14 cellular contexts compared by ENCODE assay signal in the genomic region with DNA sequence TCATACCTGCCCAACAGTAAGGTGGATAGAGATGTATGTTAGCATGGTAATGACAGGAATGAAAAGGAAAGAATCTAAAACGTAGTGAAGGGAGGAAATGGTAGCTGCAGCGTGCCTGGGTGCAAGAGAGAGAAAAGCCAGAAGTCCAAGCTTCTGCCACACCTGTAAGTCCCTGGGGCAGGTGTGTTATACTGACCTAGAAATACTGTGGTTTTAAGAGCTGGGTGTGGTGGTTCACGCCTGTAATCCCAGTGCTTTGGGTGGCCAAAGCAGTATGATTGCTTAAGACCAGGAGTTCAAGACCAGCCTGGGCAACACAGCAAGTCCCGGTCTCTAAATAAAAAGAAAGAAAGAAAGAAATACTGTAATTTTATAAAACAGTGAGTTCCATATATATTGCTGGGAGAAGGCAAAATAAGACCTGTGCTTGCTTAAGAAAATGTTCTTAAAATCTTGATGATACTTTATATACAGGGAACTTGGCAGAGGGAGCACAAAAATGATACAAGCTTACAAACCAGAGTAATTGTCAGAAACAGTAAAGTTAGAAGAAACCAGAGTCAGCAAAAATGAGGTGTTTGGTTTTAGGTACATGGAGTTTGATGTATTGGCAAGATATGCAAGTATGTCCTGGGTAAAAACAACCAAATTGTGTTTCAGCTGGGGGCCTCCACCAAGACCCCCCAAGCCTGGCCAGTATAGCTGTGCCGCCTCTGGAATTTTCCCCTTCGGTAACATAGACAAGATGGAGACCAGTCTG. TPM values are rescaled to one million over a fixed set of nuclear protein-coding genes. Genes with fewer than 3 reads are reported as not detected.
DNase-seq lines count a peak whose midpoint lies in the region; ATAC-seq, FAIRE-seq and TF ChIP-seq lines count a peak whose summit lies in the region.
"Had no signal": no experiment of that assay in that cellular context is flagged by ENCODE, and none has a peak within 500 bp of the region (broad histone marks: within the 10 kb centered on the region; RNA-seq: fewer than 3 reads in every experiment).

No MANE protein-coding gene starts in this region.

- no peak overlapping the region for H2AFZ ChIP-seq in K562 (ENCODE audit: low read depth, low read length)
- H2AFZ ChIP-seq: GM23338 had no signal

- in situ Hi-C loops in K562 (cut with MboI) = no loop called here

- H3K9ac ChIP-seq in K562 (ENCODE audit: insufficient read depth in 1 of 2, low read depth in 2 of 2, low read length in 2 of 2) = no peak overlapping the region

- intact Hi-C loops in CD8-positive, alpha-beta T cell (cut with DNase I, micrococcal nuclease) = loop anchor here (5.0 to 10.0 kb wide), 3 partner anchors 160 to 528 kb away; no protein-coding TSS in a partner anchor
- intact Hi-C loops in K562 (cut with micrococcal nuclease) (no loop called here), lower leg skin (cut with DNase I; ENCODE audit: low total_unique reads) (loop anchor here (5.0 kb wide), 1 partner anchor 160 kb away; no protein-coding TSS in a partner anchor)

- TF ChIP-seq CTCF in A549 (IDR thresholded peaks at IDR 0.05) = no peak
- no peak for TF ChIP-seq CTCF in CD8-positive, alpha-beta T cell (IDR thresholded peaks at IDR 0.05)
- TF ChIP-seq CTCF in K562 (IDR thresholded peaks at IDR 0.05 in 2 of 3, conservative IDR thresholded peaks at IDR 0.05 in 1 of 3; ENCODE audit: insufficient read depth in 2 of 3, low read depth in 1 of 3, low read length in 3 of 3) = no peak
- TF ChIP-seq CTCF in neutrophil (IDR thresholded peaks at IDR 0.05) = no peak
- no peak for TF ChIP-seq CTCF in lower leg skin (IDR thresholded peaks at IDR 0.05)

- DNase-seq in A549 (ENCODE audit: low read depth in 1 of 2, low spot score in 1 of 2) (no peak), K562 (ENCODE audit: extremely low read depth in 1 of 4, low spot score in 3 of 4) (no peak), lower leg skin (ENCODE audit: low spot score in 2 of 2) (no peak)
- no peak for DNase-seq in CD8-positive, alpha-beta T cell
- DNase-seq: BE2C, H7 had no signal

- H3K9me3 Mint-ChIP-seq in CD8-positive, alpha-beta T cell = no peaks in the 10 kb centered on the region
- H3K9me3 Mint-ChIP-seq: GM23338 had no signal

- H3K4me1 ChIP-seq in A549 (no peaks in the 10 kb centered on the region), K562 (replicated peaks in 1 of 2; ENCODE audit: control insufficient read depth in 2 of 2, insufficient read depth in 2 of 2, low read length in 2 of 2) (peaks cover 3 to 26% of the 10 kb centered on the region in 2 experiments; a peak in 4 of 5 replicates), neutrophil (ENCODE audit: control insufficient read depth in 1 of 2, insufficient read depth in 1 of 2, low read depth in 1 of 2, low read length in 1 of 2) (peaks cover 0 to 3% of the 10 kb centered on the region in 2 experiments)
- no peaks in the 10 kb centered on the region for H3K4me1 ChIP-seq in CD8-positive, alpha-beta T cell (ENCODE audit: insufficient read depth, low read length)
- H3K4me1 ChIP-seq: BE2C had no signal

- H3K36me3 ChIP-seq in CD8-positive, alpha-beta T cell (ENCODE audit: insufficient read depth, low read length) = peaks cover 20% of the 10 kb centered on the region
- H3K36me3 ChIP-seq in K562 (ENCODE audit: control insufficient read depth, insufficient read depth, low read length) (peaks cover 42% of the 10 kb centered on the region; the same call in 2 of the 3 replicates), neutrophil (peaks cover 77% of the 10 kb centered on the region)
- H3K36me3 ChIP-seq: BE2C had no signal

- H3K4me2 ChIP-seq in A549 (no peak overlapping the region), K562 (ENCODE audit: insufficient read depth, low read length) (no peak overlapping the region)
- H3K4me2 ChIP-seq: GM23338 had no signal

- CTCF ChIA-PET in A549 (lab: Yijun Ruan, JAX) (interaction anchor here (0.6 to 15.6 kb wide), 18 partner anchors 8 to 575 kb away, joined by 3 to 293 read pairs (median 10); partner anchors contain the start of genes ALOX12 and TEKT1), K562 (lab: Yijun Ruan, JAX; ENCODE audit: low intra/inter-chr PET ratio) (interaction anchor here (1.3 to 2.9 kb wide), 4 partner anchors 89 to 336 kb away, joined by 4 to 15 read pairs (median 6); no protein-coding TSS in a partner anchor)
- CTCF ChIA-PET in CD8-positive, alpha-beta T cell (lab: Charles Lee) = interaction anchor here (0.9 to 9.3 kb wide), 7 partner anchors 13 to 159 kb away, joined by 3 to 170 read pairs (median 13); partner anchors contain the start of gene BCL6B

- 92% methylated on average over 6 of the region's 6 CpGs for WGBS in A549 (ENCODE audit: missing lambda C conversion rate)
- 80% methylated on average over 5 of the region's 6 CpGs for WGBS in K562 (ENCODE audit: insufficient coverage, low coverage, missing lambda C conversion rate)
- WGBS in lower leg skin, 2 donors = 85 to 87% methylated on average over 6 of the region's 6 CpGs

- H3K4me3 ChIP-seq in A549 (no peak overlapping the region), K562 (no peak overlapping the region), neutrophil (ENCODE audit: low read depth in 1 of 2, low read length in 1 of 2) (no peak overlapping the region), lower leg skin (ENCODE audit: low read depth, poor library complexity, severe bottlenecking) (no peak overlapping the region)
- H3K4me3 ChIP-seq in CD8-positive, alpha-beta T cell (ENCODE audit: low read depth, low read length) = no peak overlapping the region
- H3K4me3 ChIP-seq: GM23338 had no signal

- H3K4me3 Mint-ChIP-seq in CD8-positive, alpha-beta T cell = no peak overlapping the region
- H3K4me3 Mint-ChIP-seq: GM23338 had no signal

- no peaks in the 10 kb centered on the region for H4K20me1 ChIP-seq in K562 (replicated peaks; ENCODE audit: control insufficient read depth, insufficient read depth, low read length)

- H3K27ac Mint-ChIP-seq in CD8-positive, alpha-beta T cell = peak overlapping the region; percentile 22
- H3K27ac Mint-ChIP-seq: GM23338 had no signal

- H3K27ac ChIP-seq in A549 (no peak overlapping the region), K562 (ENCODE audit: extremely low read depth, low read depth, low read length) (no peak overlapping the region), neutrophil (peak overlapping the region; percentile 1)
- no peak overlapping the region for H3K27ac ChIP-seq in CD8-positive, alpha-beta T cell (ENCODE audit: low read depth, low read length)
- H3K27ac ChIP-seq: C4-2B had no signal

- no peaks in the 10 kb centered on the region for H3K27me3 ChIP-seq in CD8-positive, alpha-beta T cell (ENCODE audit: insufficient read depth, low read length)
- no peaks in the 10 kb centered on the region for H3K27me3 ChIP-seq in K562 (ENCODE audit: control insufficient read depth in 2 of 2, insufficient read depth in 2 of 2, low read length in 2 of 2)
- no peaks in the 10 kb centered on the region for H3K27me3 ChIP-seq in neutrophil
- H3K27me3 ChIP-seq: BE2C had no signal

- H3K27me3 Mint-ChIP-seq in CD8-positive, alpha-beta T cell (ENCODE audit: low read depth) = no peaks in the 10 kb centered on the region

- TF ChIP-seq EP300 in A549 (IDR thresholded peaks at IDR 0.05) (no peak), K562 (IDR thresholded peaks at IDR 0.05; ENCODE audit: low read length) (no peak)

- peaks cover 17% of the 10 kb centered on the region for H3K4me1 Mint-ChIP-seq in CD8-positive, alpha-beta T cell (ENCODE audit: low read depth)
- H3K4me1 Mint-ChIP-seq: GM23338 had no signal

- no peaks in the 10 kb centered on the region for H3K9me1 ChIP-seq in K562 (ENCODE audit: control insufficient read depth, insufficient read depth, low read length)

- TF ChIP-seq RAD21 in A549 (conservative IDR thresholded peaks at IDR 0.05 in 1 of 2, IDR thresholded peaks at IDR 0.05 in 1 of 2) (no peak), K562 (CRISPR knock-in tag; conservative IDR thresholded peaks at IDR 0.05 in 1 of 2, IDR thresholded peaks at IDR 0.05 in 1 of 2) (no peak)

- POLR2A ChIA-PET in A549 (lab: Yijun Ruan, JAX) (no interaction called here), K562 (lab: Yijun Ruan, JAX) (interaction anchor here (0.6 to 1.8 kb wide), 3 partner anchors 8 to 92 kb away, joined by 3 to 6 read pairs (median 3); no protein-coding TSS in a partner anchor)
- POLR2A ChIA-PET in CD8-positive, alpha-beta T cell (lab: Charles Lee) = no interaction called here

- peak; percentile 46 for FAIRE-seq in A549 (lab: Jason Lieb, UNC)
- no peak for FAIRE-seq in K562 (lab: Jason Lieb, UNC)
- FAIRE-seq: A204.1, GM18507 had no signal

- TF ChIP-seq POLR2A in A549 (IDR thresholded peaks at IDR 0.05; ENCODE audit: low read length) (no peak), K562 (conservative IDR thresholded peaks at IDR 0.05) (no peak), lower leg skin (IDR thresholded peaks at IDR 0.05) (no peak)

- BruUV-seq in K562 (replicated peaks; lab: Mats Ljungman, UMichigan) = no TSS peak

- H3K36me3 Mint-ChIP-seq in CD8-positive, alpha-beta T cell = peaks cover 75% of the 10 kb centered on the region

- H3K79me2 ChIP-seq in K562 (ENCODE audit: control insufficient read depth, insufficient read depth, low read length) = peaks cover 5% of the 10 kb centered on the region; the same call in 2 of the 3 replicates

- H3K9me3 ChIP-seq in A549 = no peaks in the 10 kb centered on the region
- no peaks in the 10 kb centered on the region for H3K9me3 ChIP-seq in CD8-positive, alpha-beta T cell (ENCODE audit: low read length)
- H3K9me3 ChIP-seq in K562 (replicated peaks; ENCODE audit: control insufficient read depth, insufficient read depth, low read depth, low read length) = no peaks in the 10 kb centered on the region
- H3K9me3 ChIP-seq in neutrophil = no peaks in the 10 kb centered on the region
- H3K9me3 ChIP-seq: BE2C had no signal

- ATAC-seq in A549 (no peak), K562 (no peak), HG02852 (IDR thresholded peaks at IDR 0.05; ENCODE audit: unreplicated experiment) (no peak), GM18520 (IDR thresholded peaks at IDR 0.05; ENCODE audit: unreplicated experiment) (no peak)
- ATAC-seq in CD8-positive, alpha-beta T cell = no peak
- ATAC-seq: GM23338 had no signal

RNA-seq across cellular contexts. Expression of gene ALOX12, which starts 6.6 kb away (rescaled TPM):
- not detected in 2 replicates for polyA plus RNA-seq in A549 (2011; rRNA removed)
- polyA plus RNA-seq in A549 (2012; cell fraction: cytosol; rRNA removed) = not detected in 2 replicates
- 0.02 TPM in 1 of 2 replicates, not detected in the other for polyA plus RNA-seq in A549 (2012; cell fraction: nucleus; rRNA removed)
- not detected in 3 replicates for polyA plus RNA-seq in A549 (2017; fragmentation: RNase III; extraction: RNeasy Plus Mini Kit Qiagen cat#74134 plus additional on column Dnase treatment)
- polyA minus RNA-seq in A549 (2011; rRNA and poly(A)+ RNA removed) = not detected in 2 replicates
- not detected for total RNA-seq in CD8-positive, alpha-beta T cell
- 0.35 and 0.53 TPM in 2 replicates for total RNA-seq in K562 (2011; cell fraction: chromatin; rRNA removed; ENCODE audit: low replicate concordance)
- 0.17 and 0.26 TPM in 2 replicates for total RNA-seq in K562 (2011; cell fraction: nucleolus; rRNA removed)
- 0.29 and 0.46 TPM in 2 replicates for total RNA-seq in K562 (2011; cell fraction: nucleoplasm; rRNA removed)
- 0.09 and 0.57 TPM in 2 replicates for total RNA-seq in K562 (2014; rRNA removed)
- total RNA-seq in K562 (2014; rRNA removed; fragmentation: Illumina TruSeq; extraction: Trizol) = 0.18 and 0.38 TPM in 2 replicates
- 0.08 TPM in 1 of 2 replicates, not detected in the other for total RNA-seq in K562 (2015; rRNA removed; fragmentation: Illumina TruSeq; extraction: Trizol)
- total RNA-seq in K562 (2021) = 0.40 and 0.47 TPM in 2 replicates
- polyA plus RNA-seq in K562 (2011; rRNA removed) = 0.31 and 1.0 TPM in 2 replicates
- polyA plus RNA-seq in K562 (2011; cell fraction: cytosol; rRNA removed) = 0.64 and 0.65 TPM in 2 replicates
- 0.75 and 1.3 TPM in 2 replicates for polyA plus RNA-seq in K562 (2011; cell fraction: nucleus; rRNA removed)
- 1.3 and 6.2 TPM in 2 replicates for polyA plus RNA-seq in K562 (2012)
- 0.55 and 0.60 TPM in 2 replicates for polyA plus RNA-seq in K562 (2014; fragmentation: Illumina TruSeq; extraction: Trizol)
- 1 to 10 TPM in 1 of 2 experiments, under 1 TPM in 1; 0.91 to 1.1 TPM for polyA plus RNA-seq in K562 (2014; fragmentation: Nextera tagmentation; extraction: Ambion mirVana)
- polyA plus RNA-seq in K562 (2014; rRNA removed) = 0.91 and 0.98 TPM in 2 replicates
- 0.18 and 0.30 TPM in 2 replicates for polyA minus RNA-seq in K562 (2011; rRNA and poly(A)+ RNA removed)
- 0.48 TPM in 1 of 2 replicates, not detected in the other for polyA minus RNA-seq in K562 (2011; cell fraction: cytosol; rRNA and poly(A)+ RNA removed)
- polyA minus RNA-seq in K562 (2011; cell fraction: nucleus; rRNA and poly(A)+ RNA removed) = 0.44 TPM in 1 of 2 replicates, not detected in the other
- total RNA-seq in lower leg skin = 10 to 100 TPM; 17.1 to 32.5 (median 21.9) TPM
- polyA plus RNA-seq: AG04450 had no signal

RNA-seq across cellular contexts. Expression of gene RNASEK, which starts 10.0 kb away (rescaled TPM):
- polyA plus RNA-seq in A549 (2011; rRNA removed) = 185 and 210 TPM in 2 replicates
- 152 and 203 TPM in 2 replicates for polyA plus RNA-seq in A549 (2012; cell fraction: cytosol; rRNA removed)
- 129 and 138 TPM in 2 replicates for polyA plus RNA-seq in A549 (2012; cell fraction: nucleus; rRNA removed)
- 388 to 426 TPM (median 424 TPM) in 3 replicates for polyA plus RNA-seq in A549 (2017; fragmentation: RNase III; extraction: RNeasy Plus Mini Kit Qiagen cat#74134 plus additional on column Dnase treatment)
- 81.0 and 92.3 TPM in 2 replicates for polyA minus RNA-seq in A549 (2011; rRNA and poly(A)+ RNA removed)
- total RNA-seq in CD8-positive, alpha-beta T cell = 100 to 1,000 TPM in 1 of 2 experiments, 10 to 100 TPM in 1; 96.3 to 101 TPM
- 43.7 and 75.3 TPM in 2 replicates for total RNA-seq in K562 (2011; cell fraction: chromatin; rRNA removed; ENCODE audit: low replicate concordance)
- total RNA-seq in K562 (2011; cell fraction: nucleolus; rRNA removed) = 103 and 119 TPM in 2 replicates
- 117 and 121 TPM in 2 replicates for total RNA-seq in K562 (2011; cell fraction: nucleoplasm; rRNA removed)
- 157 and 253 TPM in 2 replicates for total RNA-seq in K562 (2014; rRNA removed)
- total RNA-seq in K562 (2014; rRNA removed; fragmentation: Illumina TruSeq; extraction: Trizol) = 48.5 and 48.6 TPM in 2 replicates
- 132 and 136 TPM in 2 replicates for total RNA-seq in K562 (2015; rRNA removed; fragmentation: Illumina TruSeq; extraction: Trizol)
- 151 and 154 TPM in 2 replicates for total RNA-seq in K562 (2021)
- 58.0 and 75.0 TPM in 2 replicates for polyA plus RNA-seq in K562 (2011; rRNA removed)
- 94.3 and 122 TPM in 2 replicates for polyA plus RNA-seq in K562 (2011; cell fraction: cytosol; rRNA removed)
- polyA plus RNA-seq in K562 (2011; cell fraction: nucleus; rRNA removed) = 114 and 118 TPM in 2 replicates
- polyA plus RNA-seq in K562 (2012) = 247 and 326 TPM in 2 replicates
- polyA plus RNA-seq in K562 (2014; fragmentation: Illumina TruSeq; extraction: Trizol) = 265 and 271 TPM in 2 replicates
- 100 to 1,000 TPM; 104 to 155 TPM for polyA plus RNA-seq in K562 (2014; fragmentation: Nextera tagmentation; extraction: Ambion mirVana)
- 85.3 and 157 TPM in 2 replicates for polyA plus RNA-seq in K562 (2014; rRNA removed)
- 20.8 and 25.0 TPM in 2 replicates for polyA minus RNA-seq in K562 (2011; rRNA and poly(A)+ RNA removed)
- 76.4 and 84.8 TPM in 2 replicates for polyA minus RNA-seq in K562 (2011; cell fraction: cytosol; rRNA and poly(A)+ RNA removed)
- 9.2 and 20.2 TPM in 2 replicates for polyA minus RNA-seq in K562 (2011; cell fraction: nucleus; rRNA and poly(A)+ RNA removed)
- 100 to 1,000 TPM; 187 to 231 (median 220) TPM for total RNA-seq in lower leg skin

RNA-seq across cellular contexts. Expression of gene BCL6B, which starts 20.4 kb away (rescaled TPM):
- polyA plus RNA-seq in A549 (2011; rRNA removed) (0.16 TPM in 1 of 2 replicates, not detected in the other), A549 (2017; fragmentation: RNase III; extraction: RNeasy Plus Mini Kit Qiagen cat#74134 plus additional on column Dnase treatment) (0.03 to 0.04 TPM in 2 of 3 replicates, not detected in the other), K562 (2011; rRNA removed) (1.9 and 3.1 TPM in 2 replicates), K562 (2014; fragmentation: Illumina TruSeq; extraction: Trizol) (3.9 and 4.1 TPM in 2 replicates), K562 (2014; fragmentation: Nextera tagmentation; extraction: Ambion mirVana) (1 to 10 TPM in 1 of 2 experiments, under 1 TPM in 1; 0.89 to 1.2 TPM), K562 (2014; rRNA removed) (3.5 and 3.6 TPM in 2 replicates)
- 0.01 TPM in 1 of 2 replicates, not detected in the other for polyA plus RNA-seq in A549 (2012; cell fraction: cytosol; rRNA removed)
- 0.02 and 0.05 TPM in 2 replicates for polyA plus RNA-seq in A549 (2012; cell fraction: nucleus; rRNA removed)
- not detected in 2 replicates for polyA minus RNA-seq in A549 (2011; rRNA and poly(A)+ RNA removed)
- total RNA-seq in CD8-positive, alpha-beta T cell = not detected
- total RNA-seq in K562 (2011; cell fraction: chromatin; rRNA removed; ENCODE audit: low replicate concordance) = 2.4 and 6.6 TPM in 2 replicates
- 4.7 and 6.3 TPM in 2 replicates for total RNA-seq in K562 (2011; cell fraction: nucleolus; rRNA removed)
- total RNA-seq in K562 (2011; cell fraction: nucleoplasm; rRNA removed) = 4.1 and 5.4 TPM in 2 replicates
- total RNA-seq in K562 (2014; rRNA removed) (4.7 and 5.0 TPM in 2 replicates), K562 (2014; rRNA removed; fragmentation: Illumina TruSeq; extraction: Trizol) (2.4 and 2.7 TPM in 2 replicates), K562 (2015; rRNA removed; fragmentation: Illumina TruSeq; extraction: Trizol) (3.5 and 3.6 TPM in 2 replicates), K562 (2021) (4.5 and 5.6 TPM in 2 replicates), lower leg skin (1 to 10 TPM in 3 of 4 donors, under 1 TPM in 1; 0.72 to 5.1 (median 2.1) TPM)
- polyA plus RNA-seq in K562 (2011; cell fraction: cytosol; rRNA removed) = 2.8 and 2.9 TPM in 2 replicates
- 5.5 and 5.9 TPM in 2 replicates for polyA plus RNA-seq in K562 (2011; cell fraction: nucleus; rRNA removed)
- polyA plus RNA-seq in K562 (2012) = 1.9 and 4.2 TPM in 2 replicates
- polyA minus RNA-seq in K562 (2011; rRNA and poly(A)+ RNA removed) = 2.0 and 2.8 TPM in 2 replicates
- 2.7 and 3.1 TPM in 2 replicates for polyA minus RNA-seq in K562 (2011; cell fraction: cytosol; rRNA and poly(A)+ RNA removed)
- 3.1 and 4.0 TPM in 2 replicates for polyA minus RNA-seq in K562 (2011; cell fraction: nucleus; rRNA and poly(A)+ RNA removed)
- polyA plus RNA-seq: AG04450 had no signal

RNA-seq across cellular contexts. Expression of gene SLC16A13, which starts 33.3 kb away (rescaled TPM):
- polyA plus RNA-seq in A549 (2011; rRNA removed) (6.2 and 8.0 TPM in 2 replicates), A549 (2017; fragmentation: RNase III; extraction: RNeasy Plus Mini Kit Qiagen cat#74134 plus additional on column Dnase treatment) (6.2 to 10.9 TPM (median 10.4 TPM) in 3 replicates), K562 (2011; rRNA removed) (0.50 and 2.8 TPM in 2 replicates), K562 (2014; fragmentation: Illumina TruSeq; extraction: Trizol) (2.7 and 3.3 TPM in 2 replicates), K562 (2014; fragmentation: Nextera tagmentation; extraction: Ambion mirVana) (under 1 TPM; 0.04 to 0.18 TPM), K562 (2014; rRNA removed) (0.65 and 1.5 TPM in 2 replicates)
- polyA plus RNA-seq in A549 (2012; cell fraction: cytosol; rRNA removed) = 7.9 and 11.7 TPM in 2 replicates
- 16.2 and 19.5 TPM in 2 replicates for polyA plus RNA-seq in A549 (2012; cell fraction: nucleus; rRNA removed)
- polyA minus RNA-seq in A549 (2011; rRNA and poly(A)+ RNA removed) = 8.2 and 8.4 TPM in 2 replicates
- 1 to 10 TPM; 1.8 to 1.9 TPM for total RNA-seq in CD8-positive, alpha-beta T cell
- 4.9 and 17.0 TPM in 2 replicates for total RNA-seq in K562 (2011; cell fraction: chromatin; rRNA removed; ENCODE audit: low replicate concordance)
- 12.9 and 17.7 TPM in 2 replicates for total RNA-seq in K562 (2011; cell fraction: nucleolus; rRNA removed)
- total RNA-seq in K562 (2011; cell fraction: nucleoplasm; rRNA removed) = 11.1 and 12.8 TPM in 2 replicates
- total RNA-seq in K562 (2014; rRNA removed) (1.2 and 1.8 TPM in 2 replicates), K562 (2014; rRNA removed; fragmentation: Illumina TruSeq; extraction: Trizol) (0.19 and 0.33 TPM in 2 replicates), K562 (2015; rRNA removed; fragmentation: Illumina TruSeq; extraction: Trizol) (0.87 and 0.94 TPM in 2 replicates), K562 (2021) (4.5 and 5.6 TPM in 2 replicates), lower leg skin (1 to 10 TPM; 1.0 to 5.2 (median 2.6) TPM)
- 1.4 and 1.7 TPM in 2 replicates for polyA plus RNA-seq in K562 (2011; cell fraction: cytosol; rRNA removed)
- 4.4 and 4.5 TPM in 2 replicates for polyA plus RNA-seq in K562 (2011; cell fraction: nucleus; rRNA removed)
- 3.8 and 4.8 TPM in 2 replicates for polyA plus RNA-seq in K562 (2012)
- 1.1 and 2.6 TPM in 2 replicates for polyA minus RNA-seq in K562 (2011; rRNA and poly(A)+ RNA removed)
- 1.7 TPM in 2 replicates for polyA minus RNA-seq in K562 (2011; cell fraction: cytosol; rRNA and poly(A)+ RNA removed)
- polyA minus RNA-seq in K562 (2011; cell fraction: nucleus; rRNA and poly(A)+ RNA removed) = 4.8 and 5.3 TPM in 2 replicates

RNA-seq across cellular contexts. Expression of gene SLC16A11, which starts 41.4 kb away (rescaled TPM):
- polyA plus RNA-seq in A549 (2011; rRNA removed) = not detected in 2 replicates
- not detected in 2 replicates for polyA plus RNA-seq in A549 (2012; cell fraction: cytosol; rRNA removed)
- polyA plus RNA-seq in A549 (2012; cell fraction: nucleus; rRNA removed) = 0.08 TPM in 1 of 2 replicates, not detected in the other
- not detected in 3 replicates for polyA plus RNA-seq in A549 (2017; fragmentation: RNase III; extraction: RNeasy Plus Mini Kit Qiagen cat#74134 plus additional on column Dnase treatment)
- polyA minus RNA-seq in A549 (2011; rRNA and poly(A)+ RNA removed) = not detected in 2 replicates
- 1 to 10 TPM; 1.2 to 1.3 TPM for total RNA-seq in CD8-positive, alpha-beta T cell
- not detected in 2 replicates for total RNA-seq in K562 (2011; cell fraction: chromatin; rRNA removed; ENCODE audit: low replicate concordance)
- total RNA-seq in K562 (2011; cell fraction: nucleolus; rRNA removed) = not detected in 2 replicates
- not detected in 2 replicates for total RNA-seq in K562 (2011; cell fraction: nucleoplasm; rRNA removed)
- total RNA-seq in K562 (2014; rRNA removed) = not detected in 2 replicates
- total RNA-seq in K562 (2014; rRNA removed; fragmentation: Illumina TruSeq; extraction: Trizol) = not detected in 2 replicates
- total RNA-seq in K562 (2015; rRNA removed; fragmentation: Illumina TruSeq; extraction: Trizol) = not detected in 2 replicates
- not detected in 2 replicates for total RNA-seq in K562 (2021)
- not detected in 2 replicates for polyA plus RNA-seq in K562 (2011; rRNA removed)
- not detected in 2 replicates for polyA plus RNA-seq in K562 (2011; cell fraction: cytosol; rRNA removed)
- not detected in 2 replicates for polyA plus RNA-seq in K562 (2011; cell fraction: nucleus; rRNA removed)
- not detected in 2 replicates for polyA plus RNA-seq in K562 (2012)
- not detected in 2 replicates for polyA plus RNA-seq in K562 (2014; fragmentation: Illumina TruSeq; extraction: Trizol)
- polyA plus RNA-seq in K562 (2014; fragmentation: Nextera tagmentation; extraction: Ambion mirVana) = not detected
- polyA plus RNA-seq in K562 (2014; rRNA removed) = not detected in 2 replicates
- polyA minus RNA-seq in K562 (2011; rRNA and poly(A)+ RNA removed) = not detected in 2 replicates
- polyA minus RNA-seq in K562 (2011; cell fraction: cytosol; rRNA and poly(A)+ RNA removed) = not detected in 2 replicates
- polyA minus RNA-seq in K562 (2011; cell fraction: nucleus; rRNA and poly(A)+ RNA removed) = not detected in 2 replicates
- 1 to 10 TPM; 1.1 to 6.3 (median 4.1) TPM for total RNA-seq in lower leg skin
- polyA plus RNA-seq: AG04450 had no signal

Comparison
In these comparisons a context has a peak if more than half of its experiments do, and no peak if none do; other contexts are left out.
1. RNA of gene ALOX12, which starts 6.6 kb away (total RNA-seq): 17.1 to 32.5 TPM in lower leg skin; not detected in CD8-positive, alpha-beta T cell and 0.08 to 0.57 TPM in K562; every median in the first group is over 10 times any median in the second.
2. Of the 35 proteins assayed by ChIP-seq in both K562 and A549: peak only in K562: none; only in A549: none; in both: MAFK; in neither: 34.